22 cellular contexts compared by ENCODE assay signal in the genomic region with DNA sequence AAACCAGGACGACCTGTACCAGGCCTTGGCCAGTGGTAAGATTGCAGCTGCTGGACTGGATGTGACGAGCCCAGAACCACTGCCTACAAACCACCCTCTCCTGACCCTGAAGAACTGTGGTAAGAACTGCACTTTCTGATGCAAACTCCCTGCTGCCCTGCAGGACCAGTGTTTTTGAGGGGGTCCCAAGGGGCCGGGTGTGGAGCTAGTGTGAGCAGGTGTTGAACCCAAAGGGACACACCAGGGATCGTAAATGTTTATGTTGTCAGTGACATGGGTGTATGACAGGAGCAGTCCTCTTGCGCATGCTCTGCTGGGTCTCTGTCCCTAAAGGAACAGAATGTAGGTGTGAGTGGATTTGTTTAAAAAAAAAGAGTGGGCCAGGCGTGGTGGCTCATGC. TPM values are rescaled to one million over a fixed set of nuclear protein-coding genes. Genes with fewer than 3 reads are reported as not detected.
DNase-seq lines count a peak whose midpoint lies in the region; ATAC-seq and TF ChIP-seq lines count a peak whose summit lies in the region.
"Had no signal": no experiment of that assay in that cellular context is flagged by ENCODE, and none has a peak within 500 bp of the region (broad histone marks: within the 10 kb centered on the region; RNA-seq: fewer than 3 reads in every experiment).

No MANE protein-coding gene starts in this region.

- H3K9me3 Mint-ChIP-seq in H9 (no peaks in the 10 kb centered on the region), WTC11 (no peaks in the 10 kb centered on the region)
- no peaks in the 10 kb centered on the region for H3K9me3 Mint-ChIP-seq in stimulated activated naive B cell treated with anti-CD40 and anti-IgM and Interleukin-4, amounts not matched to agents 10 μg/mL and 1 μg/mL and 100 μg/mL, for 72 hours
- H3K9me3 Mint-ChIP-seq in activated CD4-positive, alpha-beta T cell treated with anti-CD3 and anti-CD28 coated beads for 36 hours (ENCODE audit: low read depth), result no peaks in the 10 kb centered on the region
- H3K9me3 Mint-ChIP-seq: activated naive CD4-positive, alpha-beta T cell treated with anti-CD3 and anti-CD28 coated beads, Interleukin-2, amount 50 U/mL, for 72 hours; activated T-helper 1 cell treated with anti-CD3 and anti-CD28 coated beads, Interleukin-12 subunit alpha, Interleukin-12 subunit beta, Interleukin-2, Interleukin-4 antibody, amounts not matched to agents 30 ng/mL and 10 ng/mL and 1 ng/mL, durations not matched to agents 14 hours and 24 hours and 36 hours; CD4-positive, alpha-beta memory T cell; naive thymus-derived CD4-positive, alpha-beta T cell; T-cell had no signal

- H3K9me3 ChIP-seq in H9 (ENCODE audit: control insufficient read depth, low read depth, low read length), result no peaks in the 10 kb centered on the region
- no peaks in the 10 kb centered on the region for H3K9me3 ChIP-seq in esophagus squamous epithelium
- H3K9me3 ChIP-seq: esophagus muscularis mucosa, left ventricle myocardium inferior, right atrium auricular region, SJCRH30, tibial artery had no signal

- no peak overlapping the region for H3K56ac ChIP-seq in H9 (ENCODE audit: insufficient read length, low read depth, low read length)

- no peak overlapping the region for H2BK120ac ChIP-seq in H9 (ENCODE audit: low read depth, low read length, poor library complexity, severe bottlenecking)

- no peak overlapping the region for H3K18ac ChIP-seq in H9 (ENCODE audit: insufficient read length, low read depth, low read length)

- no peak overlapping the region for H4K5ac ChIP-seq in H9 (ENCODE audit: insufficient read length, low read depth, low read length)

- H3K4me1 Mint-ChIP-seq in H9 (peaks cover 25 to 37% of the 10 kb centered on the region in 2 experiments), WTC11 (peaks cover 27% of the 10 kb centered on the region)
- H3K4me1 Mint-ChIP-seq in stimulated activated naive B cell treated with anti-CD40 and anti-IgM and Interleukin-4, amounts not matched to agents 10 μg/mL and 1 μg/mL and 100 μg/mL, for 72 hours, result peaks cover 25 to 43% of the 10 kb centered on the region in 2 donors
- no peaks in the 10 kb centered on the region for H3K4me1 Mint-ChIP-seq in activated CD4-positive, alpha-beta T cell treated with anti-CD3 and anti-CD28 coated beads for 36 hours

- no peak overlapping the region for H2BK15ac ChIP-seq in H9 (ENCODE audit: low read depth, low read length)

- H4K8ac ChIP-seq in H9 (replicated peaks; ENCODE audit: insufficient read length, low read depth, low read length), result no peak overlapping the region

- H3K27me3 Mint-ChIP-seq in H9 (ENCODE audit: low read depth) (peaks cover 1% of the 10 kb centered on the region; the same call in 1 of the 2 replicates), WTC11 (ENCODE audit: low read depth) (no peaks in the 10 kb centered on the region)
- H3K27me3 Mint-ChIP-seq in stimulated activated naive B cell treated with anti-CD40 and anti-IgM and Interleukin-4, amounts not matched to agents 10 μg/mL and 1 μg/mL and 100 μg/mL, for 72 hours, result no peaks in the 10 kb centered on the region
- no peaks in the 10 kb centered on the region for H3K27me3 Mint-ChIP-seq in activated CD4-positive, alpha-beta T cell treated with anti-CD3 and anti-CD28 coated beads for 36 hours
- H3K27me3 Mint-ChIP-seq: CD4-positive, alpha-beta memory T cell; naive thymus-derived CD4-positive, alpha-beta T cell; T-cell had no signal

- H2AFZ ChIP-seq in H9 (ENCODE audit: low read length), result no peak overlapping the region

- H3K36me3 Mint-ChIP-seq in H9 (ENCODE audit: insufficient read depth in 1 of 3, low read depth in 3 of 3) (peaks cover 32 to 84% (median 61%) of the 10 kb centered on the region in 3 experiments; a peak in 6 of 7 replicates), WTC11 (peaks cover 55% of the 10 kb centered on the region)
- H3K36me3 Mint-ChIP-seq in stimulated activated naive B cell treated with anti-CD40 and anti-IgM and Interleukin-4, amounts not matched to agents 10 μg/mL and 1 μg/mL and 100 μg/mL, for 72 hours, result peaks cover 36 to 65% of the 10 kb centered on the region in 2 donors
- peaks cover 22% of the 10 kb centered on the region for H3K36me3 Mint-ChIP-seq in activated CD4-positive, alpha-beta T cell treated with anti-CD3 and anti-CD28 coated beads for 36 hours (ENCODE audit: low read depth)

- H3K14ac ChIP-seq in H9 (ENCODE audit: insufficient read depth, low read length), result no peak overlapping the region

- no peaks in the 10 kb centered on the region for H3K79me2 ChIP-seq in H9 (ENCODE audit: insufficient read depth, low read length)

- H3K27me3 ChIP-seq in H9 (ENCODE audit: insufficient read depth, low read length) (no peaks in the 10 kb centered on the region), esophagus squamous epithelium (no peaks in the 10 kb centered on the region)
- H3K27me3 ChIP-seq: esophagus muscularis mucosa, right atrium auricular region, SJCRH30, tibial artery had no signal

- H3K23me2 ChIP-seq in H9 (ENCODE audit: insufficient read length, low read depth, low read length, poor library complexity, severe bottlenecking), result no peaks in the 10 kb centered on the region

- H3K27ac Mint-ChIP-seq in H9 (peak overlapping the region in 2 of 3 experiments; percentile 44 to 69; a peak in 5 of 7 replicates), WTC11 (peak overlapping the region; percentile 91)
- H3K27ac Mint-ChIP-seq in stimulated activated naive B cell treated with anti-CD40 and anti-IgM and Interleukin-4, amounts not matched to agents 10 μg/mL and 1 μg/mL and 100 μg/mL, for 72 hours, result peak overlapping the region; percentile 76
- no peak overlapping the region for H3K27ac Mint-ChIP-seq in activated CD4-positive, alpha-beta T cell treated with anti-CD3 and anti-CD28 coated beads for 36 hours
- H3K27ac Mint-ChIP-seq: activated T-helper 1 cell treated with anti-CD3 and anti-CD28 coated beads, Interleukin-12 subunit alpha, Interleukin-12 subunit beta, Interleukin-2, Interleukin-4 antibody, amounts not matched to agents 30 ng/mL and 10 ng/mL and 1 ng/mL, durations not matched to agents 14 hours and 24 hours and 36 hours had no signal

- intact Hi-C loops in esophagus squamous epithelium (cut with DNase I), result no loop called here
- intact Hi-C loops in activated CD4-positive, alpha-beta T cell treated with anti-CD3 and anti-CD28 coated beads for 36 hours (cut with DNase I, micrococcal nuclease), result no loop called here

- POLR2A ChIA-PET in WTC11 (lab: Charles Lee), result no interaction called here
- POLR2A ChIA-PET in activated CD4-positive, alpha-beta T cell treated with anti-CD3 and anti-CD28 coated beads for 36 hours (lab: Charles Lee), result no interaction called here

- H2BK5ac ChIP-seq in H9 (ENCODE audit: insufficient read length, low read length), result no peak overlapping the region

- ATAC-seq in WTC11, result no peak
- peak; percentile 16 to 17 for ATAC-seq in stimulated activated naive B cell treated with anti-CD40 and anti-IgM and Interleukin-4, amounts not matched to agents 10 μg/mL and 1 μg/mL and 100 μg/mL, for 72 hours (replicated peaks)
- ATAC-seq in activated CD4-positive, alpha-beta T cell treated with anti-CD3 and anti-CD28 coated beads for 36 hours, result no peak
- ATAC-seq: activated naive CD4-positive, alpha-beta T cell treated with anti-CD3 and anti-CD28 coated beads, Interleukin-2, amount 50 U/mL, for 72 hours; stimulated activated naive CD8-positive, alpha-beta T cell treated with anti-CD3 and anti-CD28 coated beads, Interleukin-15, Interleukin-2, amounts not matched to agents 100 U/mL and 50 U/mL, for 24 hours; T-cell had no signal

- H2AK5ac ChIP-seq in H9 (ENCODE audit: insufficient read length, low read length), result no peak overlapping the region

- CTCF ChIA-PET in WTC11 (lab: Charles Lee), result interaction anchor here (1.4 kb wide), 1 partner anchor 21 kb away, joined by 5 read pairs; no protein-coding TSS in a partner anchor
- CTCF ChIA-PET in activated CD4-positive, alpha-beta T cell treated with anti-CD3 and anti-CD28 coated beads for 36 hours (lab: Charles Lee), result no interaction called here

- H3K9ac ChIP-seq in H9 (ENCODE audit: extremely low read depth, insufficient read length, low read length), result no peak overlapping the region

- H4K20me1 ChIP-seq in H9 (ENCODE audit: control insufficient read depth, insufficient read depth, insufficient read length), result no peaks in the 10 kb centered on the region

- H3K79me1 ChIP-seq in H9 (ENCODE audit: insufficient read depth, low read depth, low read length, poor library complexity, severe bottlenecking), result no peaks in the 10 kb centered on the region

- no CpG with 5 or more reads among the region's 6 CpGs for WGBS in H9 (ENCODE audit: extremely low coverage, insufficient read length, low lambda C conversion rate)
- 84 to 92% methylated on average over 3 to 6 of the region's 6 CpGs for WGBS in esophagus squamous epithelium, 2 donors

- H3K23ac ChIP-seq in H9 (ENCODE audit: insufficient read length, low read depth, low read length), result no peak overlapping the region

- H3K4ac ChIP-seq in H9 (ENCODE audit: low read depth, low read length), result no peak overlapping the region

- TF ChIP-seq POLR2A in esophagus squamous epithelium (IDR thresholded peaks at IDR 0.05), result no peak

- no peak overlapping the region for H4K91ac ChIP-seq in H9 (ENCODE audit: insufficient read length, low read depth, low read length)

- no peak for DNase-seq in H9
- DNase-seq in WTC11 (ENCODE audit: low spot score), result no peak
- DNase-seq in esophagus squamous epithelium (lab: John Stamatoyannopoulos, UW), result no peak
- DNase-seq in stimulated activated naive B cell treated with anti-CD40 and anti-IgM and Interleukin-4, amounts not matched to agents 10 μg/mL and 1 μg/mL and 100 μg/mL, for 72 hours, result no peak
- DNase-seq in activated CD4-positive, alpha-beta T cell treated with anti-CD3 and anti-CD28 coated beads for 36 hours, result no peak
- no peak for DNase-seq in putamen (ENCODE audit: low spot score)
- DNase-seq in activated CD8-positive, alpha-beta memory T cell treated with anti-CD3 and anti-CD28 coated beads, Interleukin-2, amount 50 U/mL, for 48 hours, result no peak
- DNase-seq: CD4-positive, alpha-beta memory T cell; left ventricle myocardium inferior; naive thymus-derived CD4-positive, alpha-beta T cell; NCI-H1436; NCI-H2107; NCI-H446 treated with DMSO at 0.1 percent for 48 hours; SJCRH30; stimulated activated CD4-positive, alpha-beta T cell treated with anti-CD3 and anti-CD28 coated beads, Interleukin-4, amount 100 ng/mL, for 1 hour; stimulated activated naive CD8-positive, alpha-beta T cell treated with anti-CD3 and anti-CD28 coated beads, Interleukin-15, Interleukin-2, amounts not matched to agents 100 U/mL and 50 U/mL, for 24 hours; T-cell had no signal

- TF ChIP-seq CTCF in H9 (conservative IDR thresholded peaks at IDR 0.05), result no peak
- TF ChIP-seq CTCF in WTC11 (IDR thresholded peaks at IDR 0.05), result no peak
- no peak for TF ChIP-seq CTCF in esophagus squamous epithelium (IDR thresholded peaks at IDR 0.05)

- peaks cover 22 to 89% (median 37%) of the 10 kb centered on the region in 3 donors for H3K36me3 ChIP-seq in esophagus squamous epithelium

- H2BK12ac ChIP-seq in H9 (ENCODE audit: insufficient read length, low read depth, low read length), result no peak overlapping the region

- peaks cover 2% of the 10 kb centered on the region; the same call in 1 of the 2 replicates for H3K4me1 ChIP-seq in H9 (ENCODE audit: insufficient read depth, low read length)
- H3K4me1 ChIP-seq in esophagus squamous epithelium, result peaks cover 7 to 27% (median 17%) of the 10 kb centered on the region in 3 donors
- H3K4me1 ChIP-seq: SJCRH30 had no signal

- no peak overlapping the region for H2BK20ac ChIP-seq in H9 (ENCODE audit: low read depth, low read length, poor library complexity, severe bottlenecking)

- H3T11ph ChIP-seq in H9 (ENCODE audit: low read length), result no peak overlapping the region

- no peak overlapping the region for H3K27ac ChIP-seq in H9 (ENCODE audit: insufficient read length, low read depth, low read length)
- H3K27ac ChIP-seq in esophagus squamous epithelium, result peak overlapping the region in 3 of 4 donors; percentile 39 to 58 (median 56)
- H3K27ac ChIP-seq: right atrium auricular region, SJCRH30, tibial artery had no signal

- H3K4me3 ChIP-seq in esophagus squamous epithelium, result no peak overlapping the region
- H3K4me3 ChIP-seq: esophagus muscularis mucosa, left ventricle myocardium inferior, right atrium auricular region, SJCRH30, tibial artery had no signal

- no peak overlapping the region for H3K4me2 ChIP-seq in H9 (ENCODE audit: insufficient read depth, insufficient read length, low read length)

- no peak overlapping the region for H3K4me3 Mint-ChIP-seq in H9
- no peak overlapping the region for H3K4me3 Mint-ChIP-seq in WTC11
- peak overlapping the region in 1 of 2 donors; percentile 17 for H3K4me3 Mint-ChIP-seq in stimulated activated naive B cell treated with anti-CD40 and anti-IgM and Interleukin-4, amounts not matched to agents 10 μg/mL and 1 μg/mL and 100 μg/mL, for 72 hours
- H3K4me3 Mint-ChIP-seq in activated CD4-positive, alpha-beta T cell treated with anti-CD3 and anti-CD28 coated beads for 36 hours, result no peak overlapping the region
- H3K4me3 Mint-ChIP-seq: activated T-helper 1 cell treated with anti-CD3 and anti-CD28 coated beads, Interleukin-12 subunit alpha, Interleukin-12 subunit beta, Interleukin-2, Interleukin-4 antibody, amounts not matched to agents 30 ng/mL and 10 ng/mL and 1 ng/mL, durations not matched to agents 14 hours and 24 hours and 36 hours; CD4-positive, alpha-beta memory T cell; naive thymus-derived CD4-positive, alpha-beta T cell; T-cell had no signal

RNA-seq across cellular contexts. Expression of gene GRHPR, which starts 9.5 kb away (rescaled TPM):
- total RNA-seq in H9 (2021) (97.2 and 97.9 TPM in 2 replicates), WTC11 (2021) (80.7 to 103 TPM (median 102 TPM) in 3 replicates), esophagus squamous epithelium (100 to 1,000 TPM in 2 of 4 donors, 10 to 100 TPM in 2; 74.5 to 117 (median 93.8) TPM)
- 10 to 100 TPM; 69.1 to 74.4 TPM for total RNA-seq in activated CD4-positive, alpha-beta T cell treated with anti-CD3 and anti-CD28 coated beads for 36 hours

RNA-seq across cellular contexts. Expression of gene ZBTB5, which starts 33.2 kb away (rescaled TPM):
- total RNA-seq in H9 (2021), result 9.1 and 9.9 TPM in 2 replicates
- 13.2 to 16.7 TPM (median 13.6 TPM) in 3 replicates for total RNA-seq in WTC11 (2021)
- total RNA-seq in esophagus squamous epithelium, result 10 to 100 TPM; 15.0 to 23.3 (median 20.5) TPM
- total RNA-seq in activated CD4-positive, alpha-beta T cell treated with anti-CD3 and anti-CD28 coated beads for 36 hours, result 1 to 10 TPM; 8.0 to 9.1 TPM

RNA-seq across cellular contexts. Expression of gene POLR1E, which starts 53.7 kb away (rescaled TPM):
- 45.6 and 45.8 TPM in 2 replicates for total RNA-seq in H9 (2021)
- total RNA-seq in WTC11 (2021), result 31.4 to 39.6 TPM (median 38.8 TPM) in 3 replicates
- total RNA-seq in esophagus squamous epithelium, result 10 to 100 TPM; 11.6 to 31.1 (median 15.2) TPM
- 10 to 100 TPM; 67.5 to 69.2 TPM for total RNA-seq in activated CD4-positive, alpha-beta T cell treated with anti-CD3 and anti-CD28 coated beads for 36 hours

Comparison
In these comparisons a context has a peak if more than half of its experiments do, and no peak if none do; other contexts are left out.
1. ATAC-seq: peak in stimulated activated naive B cell treated with anti-CD40 and anti-IgM and Interleukin-4, amounts not matched to agents 10 μg/mL and 1 μg/mL and 100 μg/mL, for 72 hours (2 of 2); none in WTC11 (single experiment) and activated CD4-positive, alpha-beta T cell treated with anti-CD3 and anti-CD28 coated beads for 36 hours (single experiment).